Comparison of ENCODE assay signal across 8 cellular contexts in genomic region chr18:31424383-31424988, GRCh38. TPM values are rescaled to one million over a fixed set of nuclear protein-coding genes. Genes with fewer than 3 reads are reported as not detected.
DNase-seq lines count a peak whose midpoint lies in the region; ATAC-seq and TF ChIP-seq lines count a peak whose summit lies in the region.

No MANE protein-coding gene starts in this region.

- peak overlapping the region; percentile 64; the same call in 1 of the 2 replicates for H3K27ac ChIP-seq in VCaP

- 19 to 24% methylated on average over 7 of the region's 7 CpGs for WGBS in lower leg skin, 2 donors

- H3K4me3 ChIP-seq in lower leg skin (ENCODE audit: low read depth, poor library complexity, severe bottlenecking) = no peak overlapping the region

- DNase-seq in Daoy (ENCODE audit: low read depth) (peak; percentile 51), HT-29 (ENCODE audit: low spot score) (peak; percentile 58), left lobe of liver (ENCODE audit: low spot score) (no peak), OCI-M2 (lab: John Stamatoyannopoulos, UW; ENCODE audit: unreplicated experiment) (no peak), lower leg skin (ENCODE audit: low spot score in 2 of 2) (no peak)

- TF ChIP-seq POLR2A in lower leg skin (IDR thresholded peaks at IDR 0.05) = no peak

- TF ChIP-seq CTCF in VCaP (conservative IDR thresholded peaks at IDR 0.05) (peak; percentile 43), lower leg skin (IDR thresholded peaks at IDR 0.05) (no peak)

- ATAC-seq in GM19397 (IDR thresholded peaks at IDR 0.05; ENCODE audit: unreplicated experiment) (peak; percentile 82), left lobe of liver (peak; percentile 77), HG03045 (IDR thresholded peaks at IDR 0.05; ENCODE audit: unreplicated experiment) (no peak)

- intact Hi-C loops in lower leg skin (cut with DNase I; ENCODE audit: low total_unique reads) = loop anchor here (10.0 kb wide), 1 partner anchor 90 kb away; no protein-coding TSS in a partner anchor

RNA-seq across cellular contexts. Expression of gene DSG3, which starts 23.1 kb away (rescaled TPM):
- total RNA-seq in Daoy (2014; rRNA removed; shearing (Covaris generic)) = not detected in 2 replicates
- 0.03 TPM in 1 of 2 replicates, not detected in the other for total RNA-seq in HT-29 (2014; rRNA removed; shearing (Covaris generic))
- total RNA-seq in left lobe of liver (not detected), lower leg skin (100 to 1,000 TPM in 3 of 4 donors, 10 to 100 TPM in 1; 79.9 to 167 (median 122) TPM)

RNA-seq across cellular contexts. Expression of gene DSG4, which starts 47.9 kb away (rescaled TPM):
- total RNA-seq in Daoy (2014; rRNA removed; shearing (Covaris generic)) = not detected in 2 replicates
- 0.03 and 0.38 TPM in 2 replicates for total RNA-seq in HT-29 (2014; rRNA removed; shearing (Covaris generic))
- total RNA-seq in left lobe of liver (not detected), lower leg skin (1 to 10 TPM in 1 of 4 donors, under 1 TPM in 3; 0.22 to 4.5 (median 0.81) TPM)

Comparison
In these comparisons a context has a peak if more than half of its experiments do, and no peak if none do; other contexts are left out.
1. DNase-seq: peak in Daoy (single experiment) and HT-29 (single experiment); none in left lobe of liver (single experiment), OCI-M2 (single experiment) and lower leg skin (0 of 2).
2. RNA of gene DSG3, which starts 23.1 kb away (total RNA-seq): 79.9 to 167 TPM in lower leg skin; not detected in Daoy, 0.03 TPM in HT-29 and not detected in left lobe of liver (single experiment); every median in the first group is over 10 times any median in the second.